1 cellular context compared by ENCODE assay signal in genomic region chr9:127170652-127171051, GRCh38.
TF ChIP-seq lines count a peak whose summit lies in the region.

No MANE protein-coding gene starts in this region.

TF ChIP-seq in GM12878, 131 proteins besides CTCF, POLR2A, EP300 and RAD21 (continued from another document and continues in another):
- TF ChIP-seq WRNIP1 (IDR thresholded peaks at IDR 0.05; ENCODE audit: borderline replicate concordance, low read depth, low read length) (no peak), GABPA (IDR thresholded peaks at IDR 0.05; ENCODE audit: low read depth) (no peak), MAX (IDR thresholded peaks at IDR 0.05; ENCODE audit: low read depth, low read length) (no peak), ATF2 (IDR thresholded peaks at IDR 0.05; ENCODE audit: low read length) (peak; percentile 60; the same call in 1 of the 2 replicates), IRF5 (IDR thresholded peaks at IDR 0.05; ENCODE audit: borderline replicate concordance) (no peak), CHD4 (IDR thresholded peaks at IDR 0.05) (no peak), SMAD1 (IDR thresholded peaks at IDR 0.05; ENCODE audit: low read depth, partially characterized antibody) (peak; percentile 79), CBX3 (IDR thresholded peaks at IDR 0.05; ENCODE audit: borderline replicate concordance, low read depth) (no peak), MEF2B (IDR thresholded peaks at IDR 0.05; ENCODE audit: partially characterized antibody, poor library complexity, severe bottlenecking) (peak; percentile 100), JUND (IDR thresholded peaks at IDR 0.05; ENCODE audit: low read depth, low read length) (no peak), PAX5 (IDR thresholded peaks at IDR 0.05; ENCODE audit: borderline replicate concordance, low read depth, low read length) (peak; percentile 32; the same call in 1 of the 2 replicates), IRF4 (IDR thresholded peaks at IDR 0.05; ENCODE audit: low read depth, low read length) (no peak), POU2F2 (IDR thresholded peaks at IDR 0.05; ENCODE audit: borderline replicate concordance, low read depth, low read length) (peak; percentile 69; the same call in 1 of the 3 replicates), DPF2 (IDR thresholded peaks at IDR 0.05) (peak; percentile 70), CHD1 (IDR thresholded peaks at IDR 0.05; ENCODE audit: low read depth, low read length) (no peak), SREBF2 (IDR thresholded peaks at IDR 0.05; ENCODE audit: low read length) (no peak), KLF5 (IDR thresholded peaks at IDR 0.05; ENCODE audit: partially characterized antibody) (no peak), YBX1 (IDR thresholded peaks at IDR 0.05) (peak; percentile 97), CEBPZ (IDR thresholded peaks at IDR 0.05; ENCODE audit: low read depth, low read length) (no peak), MEF2A (IDR thresholded peaks at IDR 0.05; ENCODE audit: insufficient read depth, low read depth, low read length) (no peak), MXI1 (IDR thresholded peaks at IDR 0.05; ENCODE audit: low read depth, low read length) (no peak), ZNF622 (IDR thresholded peaks at IDR 0.05) (no peak), NR2C1 (IDR thresholded peaks at IDR 0.05) (no peak), TCF12 (IDR thresholded peaks at IDR 0.05; ENCODE audit: low read depth, low read length) (peak; percentile 89), SUPT20H (IDR thresholded peaks at IDR 0.05; ENCODE audit: borderline replicate concordance, control insufficient read depth, low read depth, low read length) (no peak), CBX5 (IDR thresholded peaks at IDR 0.05; ENCODE audit: low read depth) (no peak), CEBPB (IDR thresholded peaks at IDR 0.05; ENCODE audit: borderline replicate concordance in 1 of 2, low read depth in 2 of 2, low read length in 2 of 2) (no peak), HDAC2 (IDR thresholded peaks at IDR 0.05) (no peak), SP1 (IDR thresholded peaks at IDR 0.05; ENCODE audit: low read depth, low read length) (no peak), PKNOX1 (IDR thresholded peaks at IDR 0.05) (0 out of 2 replicates have a peak, but pooled peaks have one; percentile 22), POLR2AphosphoS2 (IDR thresholded peaks at IDR 0.05; ENCODE audit: low read depth, low read length) (no peak), HDGF (IDR thresholded peaks at IDR 0.05) (0 out of 2 replicates have a peak, but pooled peaks have one; percentile 30), ETV6 (conservative IDR thresholded peaks at IDR 0.05 in 1 of 2, IDR thresholded peaks at IDR 0.05 in 1 of 2; ENCODE audit: borderline replicate concordance in 1 of 2, low read depth in 1 of 2) (no peak), E4F1 (IDR thresholded peaks at IDR 0.05; ENCODE audit: borderline replicate concordance, partially characterized antibody) (no peak), ZBTB33 (IDR thresholded peaks at IDR 0.05) (no peak), HCFC1 (IDR thresholded peaks at IDR 0.05; ENCODE audit: low read length) (no peak), ASH2L (IDR thresholded peaks at IDR 0.05; ENCODE audit: borderline replicate concordance, low read depth) (no peak), ZZZ3 (IDR thresholded peaks at IDR 0.05; ENCODE audit: control insufficient read depth, insufficient read length, low read depth) (no peak), NR2C2 (IDR thresholded peaks at IDR 0.05; ENCODE audit: borderline replicate concordance, control insufficient read depth, insufficient read length, low read depth) (no peak), ZNF384 (IDR thresholded peaks at IDR 0.05; ENCODE audit: borderline replicate concordance, low read depth, low read length) (no peak), RAD51 (IDR thresholded peaks at IDR 0.05) (no peak), RELB (IDR thresholded peaks at IDR 0.05; ENCODE audit: low read depth) (peak; percentile 51), MLLT1 (IDR thresholded peaks at IDR 0.05) (peak; percentile 64; the same call in 1 of the 2 replicates), PML (IDR thresholded peaks at IDR 0.05; ENCODE audit: low read length) (no peak), BACH1 (IDR thresholded peaks at IDR 0.05; ENCODE audit: borderline replicate concordance) (peak; percentile 30; the same call in 1 of the 2 replicates), ZBED1 (IDR thresholded peaks at IDR 0.05; ENCODE audit: borderline replicate concordance) (no peak), BCLAF1 (IDR thresholded peaks at IDR 0.05) (no peak), NR2F1 (conservative IDR thresholded peaks at IDR 0.05) (peak; percentile 81), ZNF274 (IDR thresholded peaks at IDR 0.05; ENCODE audit: insufficient read depth, insufficient read length) (no peak)
